In the genomic region with DNA sequence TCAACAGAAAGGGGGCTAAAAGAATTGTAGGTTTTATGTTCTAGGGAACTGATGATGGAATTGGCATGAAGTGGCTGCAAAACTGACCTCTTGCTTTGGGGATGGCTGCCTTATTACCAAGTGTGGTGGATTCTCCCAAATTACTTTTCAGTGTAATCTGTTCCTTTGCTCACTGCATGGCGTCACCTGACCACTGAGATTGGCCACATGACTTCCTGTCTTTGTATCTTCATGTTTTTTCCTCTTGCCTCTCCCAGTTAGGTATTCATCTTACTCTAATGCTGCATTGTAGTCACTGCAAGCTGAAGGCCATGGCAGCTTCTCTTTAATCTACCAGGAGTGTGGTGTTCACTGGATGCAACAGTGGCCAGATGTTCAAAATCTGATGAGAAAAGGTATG, we compare ENCODE assay signal across 24 cellular contexts.
DNase-seq lines count a peak whose midpoint lies in the region; ATAC-seq, FAIRE-seq and TF ChIP-seq lines count a peak whose summit lies in the region.
"Had no signal": no experiment of that assay in that cellular context is flagged by ENCODE, and none has a peak within 500 bp of the region (broad histone marks: within the 10 kb centered on the region; RNA-seq: fewer than 3 reads in every experiment).

No MANE protein-coding gene starts in this region.

- no peak for TF ChIP-seq POLR2A in H1 (IDR thresholded peaks at IDR 0.05; ENCODE audit: control extremely low read depth in 1 of 2, low read depth in 2 of 2, low read length in 2 of 2)

- H3K79me2 ChIP-seq in GM23338 (replicated peaks; ENCODE audit: insufficient read depth) (no peaks in the 10 kb centered on the region), H1 (ENCODE audit: control insufficient read depth in 1 of 2, insufficient read depth in 2 of 2, low read length in 2 of 2) (no peaks in the 10 kb centered on the region)

- no peak overlapping the region for H4K5ac ChIP-seq in H1 (ENCODE audit: insufficient read length, low read depth, low read length)

- TF ChIP-seq RAD21 in H1 (IDR thresholded peaks at IDR 0.05 in 1 of 2, conservative IDR thresholded peaks at IDR 0.05 in 1 of 2; ENCODE audit: low read depth in 2 of 2, low read length in 2 of 2), result no peak

- intact Hi-C loops in activated CD4-positive, alpha-beta T cell treated with anti-CD3 and anti-CD28 coated beads for 36 hours (cut with DNase I, micrococcal nuclease), result no loop called here
- intact Hi-C loops in MCF 10A (cut with micrococcal nuclease), result no loop called here

- H3K27ac ChIP-seq in GM23338 (ENCODE audit: low read depth) (no peak overlapping the region), H1 (ENCODE audit: low read depth, low read length) (no peak overlapping the region)
- H3K27ac ChIP-seq: 22Rv1; BLaER1 treated with 17β-estradiol and CSF1 and Interleukin-3, amounts not matched to agents 10 nM and 100 nM; GM23248 had no signal

- no peak for DNase-seq in activated CD4-positive, alpha-beta T cell treated with anti-CD3 and anti-CD28 coated beads for 36 hours
- DNase-seq in activated CD4-positive, alpha-beta T cell treated with anti-CD3 and anti-CD28 coated beads, Interleukin-2, amount 50 U/mL, for 4 hours, result no peak
- DNase-seq in GM23338 (ENCODE audit: low spot score) (no peak), WTC11 (ENCODE audit: low spot score) (no peak), H1 (ENCODE audit: low read depth in 1 of 2, low spot score in 2 of 2) (no peak), Ammon's horn (ENCODE audit: low spot score) (no peak), MCF 10A (ENCODE audit: unreplicated experiment) (no peak), GM03348 (ENCODE audit: low spot score) (no peak)
- DNase-seq: BE2C; CD4-positive, alpha-beta T cell; CD8-positive, alpha-beta memory T cell; DMS 273 treated with DMSO at 0.1 percent for 48 hours; DMS79 treated with DMSO at 0.1 percent for 48 hours; GF-D8; GM23248; HFFc6 had no signal

- H3K4me1 Mint-ChIP-seq in activated CD4-positive, alpha-beta T cell treated with anti-CD3 and anti-CD28 coated beads for 36 hours, result no peaks in the 10 kb centered on the region
- H3K4me1 Mint-ChIP-seq in GM23338, result no peaks in the 10 kb centered on the region
- H3K4me1 Mint-ChIP-seq in WTC11, result no peaks in the 10 kb centered on the region
- H3K4me1 Mint-ChIP-seq in MCF 10A (ENCODE audit: insufficient read depth, unreplicated experiment), result no peaks in the 10 kb centered on the region
- H3K4me1 Mint-ChIP-seq: CD14-positive monocyte; CD8-positive, alpha-beta memory T cell had no signal

- POLR2A ChIA-PET in activated CD4-positive, alpha-beta T cell treated with anti-CD3 and anti-CD28 coated beads for 36 hours (lab: Charles Lee), result no interaction called here
- POLR2A ChIA-PET in WTC11 (lab: Charles Lee), result interaction anchor here (0.5 kb wide), 1 partner anchor 16 kb away, joined by 3 read pairs; no protein-coding TSS in a partner anchor
- POLR2A ChIA-PET in H1 (lab: Charles Lee; ENCODE audit: partially characterized antibody), result no interaction called here
- POLR2A ChIA-PET in MCF 10A (lab: Yijun Ruan, JAX), result interaction anchor here (0.6 kb wide), 1 partner anchor 487 kb away, joined by 3 read pairs; no protein-coding TSS in a partner anchor

- H3K36me3 ChIP-seq in GM23338 (ENCODE audit: insufficient read depth) (no peaks in the 10 kb centered on the region), H1 (ENCODE audit: control insufficient read depth in 2 of 4, insufficient read depth in 4 of 4, low read length in 3 of 4) (no peaks in the 10 kb centered on the region)
- H3K36me3 ChIP-seq: BE2C; BLaER1 treated with 17β-estradiol and CSF1 and Interleukin-3, amounts not matched to agents 10 nM and 100 nM; HAP-1 had no signal

- H3K4me1 ChIP-seq in GM23338 (ENCODE audit: insufficient read depth), result no peaks in the 10 kb centered on the region
- no peaks in the 10 kb centered on the region for H3K4me1 ChIP-seq in H1 (replicated peaks in 1 of 4; ENCODE audit: control insufficient read depth in 3 of 4, insufficient read depth in 4 of 4, low read length in 3 of 4)
- H3K4me1 ChIP-seq: HAP-1 had no signal

- CTCF ChIA-PET in activated CD4-positive, alpha-beta T cell treated with anti-CD3 and anti-CD28 coated beads for 36 hours (lab: Charles Lee), result interaction anchor here (1.4 kb wide), 1 partner anchor 596 kb away, joined by 3 read pairs; no protein-coding TSS in a partner anchor
- CTCF ChIA-PET in WTC11 (lab: Charles Lee) (interaction anchor here (0.6 kb wide), 1 partner anchor 422 kb away, joined by 4 read pairs; the partner anchor contains the start of gene IGFBP5), H1 (lab: Charles Lee; ENCODE audit: partially characterized antibody) (interaction anchor here (1.1 to 1.2 kb wide), 2 partner anchors 12 to 419 kb away, joined by 3 read pairs; no protein-coding TSS in a partner anchor), MCF 10A (lab: Yijun Ruan, JAX) (interaction anchor here (0.5 kb wide), 1 partner anchor 12 kb away, joined by 3 read pairs; no protein-coding TSS in a partner anchor)

- no peak overlapping the region for H3K56ac ChIP-seq in H1 (replicated peaks; ENCODE audit: insufficient read length, low read depth, low read length)

- no peak overlapping the region for H3K14ac ChIP-seq in H1 (ENCODE audit: insufficient read length)

- no peak overlapping the region for H4K91ac ChIP-seq in H1 (replicated peaks; ENCODE audit: insufficient read length, low read length)

- no peak overlapping the region for H3K4me3 Mint-ChIP-seq in activated CD4-positive, alpha-beta T cell treated with anti-CD3 and anti-CD28 coated beads for 36 hours
- H3K4me3 Mint-ChIP-seq in GM23338, result no peak overlapping the region
- no peak overlapping the region for H3K4me3 Mint-ChIP-seq in WTC11
- H3K4me3 Mint-ChIP-seq in MCF 10A (ENCODE audit: unreplicated experiment), result no peak overlapping the region
- H3K4me3 Mint-ChIP-seq: CD14-positive monocyte; CD4-positive, alpha-beta T cell; CD8-positive, alpha-beta memory T cell; HFFc6 had no signal

- peaks cover 4% of the 10 kb centered on the region; the same call in 1 of the 2 replicates for H3K9me2 ChIP-seq in GM23338 (ENCODE audit: insufficient read depth)

- H4K20me1 ChIP-seq in GM23338 (replicated peaks; ENCODE audit: insufficient read depth) (no peaks in the 10 kb centered on the region), H1 (replicated peaks in 1 of 2; ENCODE audit: control insufficient read depth in 1 of 2, insufficient read depth in 2 of 2, low read length in 2 of 2) (no peaks in the 10 kb centered on the region)
- H4K20me1 ChIP-seq: BLaER1 treated with 17β-estradiol and CSF1 and Interleukin-3, amounts not matched to agents 10 nM and 100 nM had no signal

- no peak for FAIRE-seq in H1 (lab: Jason Lieb, UNC)
- FAIRE-seq: A204.1, D721Med, GM19239, H54 had no signal

- TF ChIP-seq CTCF in GM23338 (conservative IDR thresholded peaks at IDR 0.05; ENCODE audit: low read depth in 2 of 2) (no peak), WTC11 (IDR thresholded peaks at IDR 0.05) (no peak), H1 (IDR thresholded peaks at IDR 0.05; ENCODE audit: control extremely low read depth in 1 of 3, insufficient read depth in 1 of 3, low read depth in 1 of 3, low read length in 3 of 3) (no peak), MCF 10A (IDR thresholded peaks at IDR 0.05; ENCODE audit: unreplicated experiment) (no peak)

- H3K18ac ChIP-seq in H1 (ENCODE audit: extremely low read depth, low read length), result no peak overlapping the region

- H3K23ac ChIP-seq in H1 (ENCODE audit: insufficient read length), result no peak overlapping the region

- no peak overlapping the region for H3K27ac Mint-ChIP-seq in activated CD4-positive, alpha-beta T cell treated with anti-CD3 and anti-CD28 coated beads for 36 hours
- no peak overlapping the region for H3K27ac Mint-ChIP-seq in GM23338
- no peak overlapping the region for H3K27ac Mint-ChIP-seq in WTC11
- no peak overlapping the region for H3K27ac Mint-ChIP-seq in MCF 10A (ENCODE audit: low read depth, unreplicated experiment)
- H3K27ac Mint-ChIP-seq: CD14-positive monocyte; CD4-positive, alpha-beta T cell; CD8-positive, alpha-beta memory T cell; HFFc6 had no signal

- H3K9me3 ChIP-seq in H1 (ENCODE audit: insufficient read depth in 2 of 2, low read depth in 1 of 2, low read length in 1 of 2), result no peaks in the 10 kb centered on the region
- H3K9me3 ChIP-seq: BE2C; BLaER1 treated with 17β-estradiol and CSF1 and Interleukin-3, amounts not matched to agents 10 nM and 100 nM; HAP-1 had no signal

- no peak for TF ChIP-seq EP300 in H1 (IDR thresholded peaks at IDR 0.05; ENCODE audit: borderline replicate concordance in 1 of 2, low read depth in 2 of 2, low read length in 2 of 2)

- H3K4ac ChIP-seq in H1 (replicated peaks; ENCODE audit: insufficient read length, low read depth, low read length), result no peak overlapping the region

- H3K9ac ChIP-seq in H1 (replicated peaks in 1 of 4; ENCODE audit: extremely low read depth in 1 of 4, low read depth in 3 of 4, low read length in 3 of 4), result no peak overlapping the region
- H3K9ac ChIP-seq: BLaER1 treated with 17β-estradiol and CSF1 and Interleukin-3, amounts not matched to agents 10 nM and 100 nM; GM23248 had no signal

- WGBS in H1 (ENCODE audit: extremely low coverage in 1 of 2, insufficient coverage in 1 of 2, insufficient read length in 1 of 2, insufficient replicate concordance in 2 of 2, low coverage in 1 of 2, low lambda C conversion rate in 2 of 2, missing lambda C conversion rate in 1 of 2), 2 experiments, result 92% methylated on average over 1 of the region's 1 CpG; no CpG with 5 or more reads in 1 of the 2 experiments

- no peak overlapping the region for H2BK20ac ChIP-seq in H1 (ENCODE audit: low read length)

- no TSS peak for BruUV-seq in MCF 10A (replicated peaks; lab: Mats Ljungman, UMichigan)

- no peak overlapping the region for H2BK12ac ChIP-seq in H1 (ENCODE audit: low read depth, low read length)

- no peaks in the 10 kb centered on the region for H3F3A ChIP-seq in GM23338 (replicated peaks; ENCODE audit: low read depth)

- no peaks in the 10 kb centered on the region for H3K9me3 Mint-ChIP-seq in activated CD4-positive, alpha-beta T cell treated with anti-CD3 and anti-CD28 coated beads for 36 hours (ENCODE audit: low read depth)
- H3K9me3 Mint-ChIP-seq in GM23338, result no peaks in the 10 kb centered on the region
- no peaks in the 10 kb centered on the region for H3K9me3 Mint-ChIP-seq in WTC11
- H3K9me3 Mint-ChIP-seq in MCF 10A (ENCODE audit: unreplicated experiment), result no peaks in the 10 kb centered on the region
- H3K9me3 Mint-ChIP-seq: CD4-positive, alpha-beta T cell; HFFc6 had no signal

- peak overlapping the region; percentile 80; the same call in 1 of the 2 replicates for H2AFZ ChIP-seq in GM23338
- H2AFZ ChIP-seq in H1 (ENCODE audit: low read length), result 0 out of 2 replicates have a peak overlapping the region, but pooled peaks have one; percentile 78
- H2AFZ ChIP-seq: GM23248 had no signal

- H2AK5ac ChIP-seq in H1 (ENCODE audit: low read depth, low read length), result no peak overlapping the region

- no peak overlapping the region for H3K4me2 ChIP-seq in GM23338
- no peak overlapping the region for H3K4me2 ChIP-seq in H1 (ENCODE audit: insufficient read depth in 1 of 2, low read depth in 2 of 2, low read length in 2 of 2)
- H3K4me2 ChIP-seq: BLaER1 treated with 17β-estradiol and CSF1 and Interleukin-3, amounts not matched to agents 10 nM and 100 nM had no signal

- no peak overlapping the region for H3K4me3 ChIP-seq in GM23338
- H3K4me3 ChIP-seq in H1 (ENCODE audit: extremely low read depth in 1 of 4, insufficient read depth in 2 of 4, low read depth in 3 of 4, low read length in 4 of 4), result no peak overlapping the region
- H3K4me3 ChIP-seq: BLaER1 treated with 17β-estradiol and CSF1 and Interleukin-3, amounts not matched to agents 10 nM and 100 nM; GM23248; HAP-1 had no signal

- no peak overlapping the region for H2BK5ac ChIP-seq in H1 (ENCODE audit: low read depth, low read length)

- no peaks in the 10 kb centered on the region; the same call in 1 of the 2 replicates for H3K23me2 ChIP-seq in H1 (ENCODE audit: low read depth, low read length)

- no peak overlapping the region for H4K8ac ChIP-seq in H1 (ENCODE audit: extremely low read depth, insufficient read depth, low read length)

- ATAC-seq in activated CD4-positive, alpha-beta T cell treated with anti-CD3 and anti-CD28 coated beads for 36 hours, result peak; percentile 39
- no peak for ATAC-seq in GM23338
- ATAC-seq in WTC11, result no peak

- H2BK15ac ChIP-seq in H1 (ENCODE audit: low read length), result no peak overlapping the region

- H3K27me3 ChIP-seq in GM23338 (ENCODE audit: insufficient read depth), result no peaks in the 10 kb centered on the region
- H3K27me3 ChIP-seq in H1 (replicated peaks in 1 of 4; ENCODE audit: control insufficient read depth in 3 of 4, extremely low read depth in 1 of 4, insufficient read depth in 3 of 4, low read length in 3 of 4), result no peaks in the 10 kb centered on the region
- H3K27me3 ChIP-seq: BE2C had no signal

- no peaks in the 10 kb centered on the region for H3K36me3 Mint-ChIP-seq in activated CD4-positive, alpha-beta T cell treated with anti-CD3 and anti-CD28 coated beads for 36 hours (ENCODE audit: low read depth)
- H3K36me3 Mint-ChIP-seq in GM23338 (ENCODE audit: low read depth), result no peaks in the 10 kb centered on the region
- H3K36me3 Mint-ChIP-seq in WTC11, result no peaks in the 10 kb centered on the region
- H3K36me3 Mint-ChIP-seq in MCF 10A (ENCODE audit: insufficient read depth, unreplicated experiment), result no peaks in the 10 kb centered on the region
- H3K36me3 Mint-ChIP-seq: CD14-positive monocyte; CD8-positive, alpha-beta memory T cell had no signal

- H3K79me1 ChIP-seq in H1 (ENCODE audit: low read depth, low read length), result no peaks in the 10 kb centered on the region

- H2BK120ac ChIP-seq in H1 (replicated peaks; ENCODE audit: low read depth, low read length), result no peak overlapping the region

- peaks cover 7% of the 10 kb centered on the region for H3K27me3 Mint-ChIP-seq in activated CD4-positive, alpha-beta T cell treated with anti-CD3 and anti-CD28 coated beads for 36 hours
- H3K27me3 Mint-ChIP-seq in GM23338 (ENCODE audit: insufficient read depth, low read depth, poor library complexity) (no peaks in the 10 kb centered on the region), WTC11 (ENCODE audit: low read depth) (no peaks in the 10 kb centered on the region; the same call in 1 of the 2 replicates), MCF 10A (ENCODE audit: insufficient read depth, unreplicated experiment) (no peaks in the 10 kb centered on the region)

Comparison
In these comparisons a context has a peak if more than half of its experiments do, and no peak if none do; other contexts are left out.
1. POLR2A ChIA-PET loops: an anchor here in WTC11 (0.5 kb wide) and MCF 10A (0.6 kb wide); none called in activated CD4-positive, alpha-beta T cell treated with anti-CD3 and anti-CD28 coated beads for 36 hours and H1.